In genomic region chr7:47314728-47315601, GRCh38 we compare ENCODE assay signal across 11 cellular contexts.
DNase-seq lines count a peak whose midpoint lies in the region; ATAC-seq and TF ChIP-seq lines count a peak whose summit lies in the region.
"Had no signal": no experiment of that assay in that cellular context is flagged by ENCODE, and none has a peak within 500 bp of the region (broad histone marks: within the 10 kb centered on the region; RNA-seq: fewer than 3 reads in every experiment).

No MANE protein-coding gene starts in this region.

- no peak for ATAC-seq in GM21381 (IDR thresholded peaks at IDR 0.05; ENCODE audit: unreplicated experiment)
- no peak for ATAC-seq in HG03565 (IDR thresholded peaks at IDR 0.05; ENCODE audit: unreplicated experiment)
- ATAC-seq: naive thymus-derived CD4-positive, alpha-beta T cell had no signal

- TF ChIP-seq CTCF in endothelial cell (IDR thresholded peaks at IDR 0.05; ENCODE audit: unreplicated experiment) (no peak), transverse colon (IDR thresholded peaks at IDR 0.05) (no peak)

- H3K27ac Mint-ChIP-seq in endothelial cell (ENCODE audit: unreplicated experiment) = peak overlapping the region; percentile 51
- H3K27ac Mint-ChIP-seq: naive thymus-derived CD4-positive, alpha-beta T cell had no signal

- H3K9me3 ChIP-seq in transverse colon = no peaks in the 10 kb centered on the region

- H3K27me3 ChIP-seq in transverse colon = no peaks in the 10 kb centered on the region

- H3K4me1 ChIP-seq in transverse colon = peaks cover 0 to 10% (median 6%) of the 10 kb centered on the region in 4 donors

- peak overlapping the region; percentile 43 for H3K4me3 Mint-ChIP-seq in endothelial cell (ENCODE audit: unreplicated experiment)
- H3K4me3 Mint-ChIP-seq: naive thymus-derived CD4-positive, alpha-beta T cell had no signal

- DNase-seq in RPMI7951 (ENCODE audit: low read depth) = peak; percentile 97
- DNase-seq in endothelial cell (ENCODE audit: low spot score) = no peak
- DNase-seq in midbrain (lab: John Stamatoyannopoulos, UW) = peak; percentile 42
- no peak for DNase-seq in transverse colon
- no peak for DNase-seq in NCI-H1092 (lab: John Stamatoyannopoulos, UW)
- DNase-seq: activated CD4-positive, alpha-beta T cell treated with anti-CD3 and anti-CD28 coated beads for 48 hours; naive thymus-derived CD4-positive, alpha-beta T cell; NCI-H774; stimulated activated CD8-positive, alpha-beta memory T cell treated with anti-CD3 and anti-CD28 coated beads, Interleukin-4, amount 100 ng/mL, for 48 hours had no signal

- H3K27ac ChIP-seq in transverse colon = peak overlapping the region; percentile 53 to 76 (median 68)

- no peaks in the 10 kb centered on the region for H3K27me3 Mint-ChIP-seq in endothelial cell (ENCODE audit: unreplicated experiment)

- H3K4me3 ChIP-seq in transverse colon = no peak overlapping the region

- intact Hi-C loops in transverse colon (cut with DNase I; ENCODE audit: low total_unique reads) = no loop called here

- H3K9me3 Mint-ChIP-seq in endothelial cell (ENCODE audit: unreplicated experiment) = no peaks in the 10 kb centered on the region

- no peaks in the 10 kb centered on the region for H3K36me3 Mint-ChIP-seq in endothelial cell (ENCODE audit: low read depth, unreplicated experiment)

- 65% methylated on average over 29 of the region's 29 CpGs; no CpG with 5 or more reads in 1 of the 2 donors for WGBS in transverse colon (ENCODE audit: low coverage in 1 of 2), 2 donors

- peaks cover 12% of the 10 kb centered on the region for H3K4me1 Mint-ChIP-seq in endothelial cell (ENCODE audit: unreplicated experiment)

- TF ChIP-seq POLR2A in transverse colon (IDR thresholded peaks at IDR 0.05) = no peak

- in situ Hi-C loops in transverse colon (cut with MboI; ENCODE audit: low pct_ligation_motif_present in 1 of 4, low pct_unique_long_range_greater_than_20kb in 1 of 4, low sequenced_read_pairs in 3 of 4) = no loop called here

- TF ChIP-seq EP300 in transverse colon (IDR thresholded peaks at IDR 0.05; ENCODE audit: low read depth) = no peak

- peaks cover 0 to 6% (median 0%) of the 10 kb centered on the region in 4 donors for H3K36me3 ChIP-seq in transverse colon

Comparison
In these comparisons a context has a peak if more than half of its experiments do, and no peak if none do; other contexts are left out.
1. DNase-seq: peak in RPMI7951 (single experiment) and midbrain (single experiment); none in endothelial cell (single experiment), transverse colon (single experiment) and NCI-H1092 (single experiment).